ENCODE assay signal across 39 cellular contexts in genomic region chr3:191699546-191699945, GRCh38.
"Had no signal": no experiment of that assay in that cellular context is flagged by ENCODE, and none has a peak within 500 bp of the region (broad histone marks: within the 10 kb centered on the region; RNA-seq: fewer than 3 reads in every experiment).

No MANE protein-coding gene starts in this region.

- H3K9me3 ChIP-seq: ascending aorta, body of pancreas had no signal

- H3K4me3 ChIP-seq: adrenal gland, ascending aorta, body of pancreas, breast epithelium, cardiac muscle cell had no signal

- FAIRE-seq: astrocyte, bronchial epithelial cell, colon had no signal

- H3K4me3 Mint-ChIP-seq: activated naive CD4-positive, alpha-beta T cell treated with anti-CD3 and anti-CD28 coated beads for 36 hours; activated naive CD4-positive, alpha-beta T cell treated with anti-CD3 and anti-CD28 coated beads, Interleukin-2, amount 10 ng/mL, durations not matched to agents 7 days and 5 days; activated naive CD4-positive, alpha-beta T cell treated with anti-CD3 and anti-CD28 coated beads, Interleukin-2, amount 50 U/mL, for 24 hours; activated naive CD8-positive, alpha-beta T cell; activated naive CD8-positive, alpha-beta T cell treated with anti-CD3 and anti-CD28 coated beads for 36 hours; activated naive CD8-positive, alpha-beta T cell treated with anti-CD3 and anti-CD28 coated beads, Interleukin-2, amount 10 ng/mL, durations not matched to agents 7 days and 5 days; activated naive CD8-positive, alpha-beta T cell treated with anti-CD3 and anti-CD28 coated beads, Interleukin-2, amount 50 U/mL, for 24 hours; activated T-cell treated with anti-CD3 and anti-CD28 coated beads, Interleukin-2, amount 50 U/mL, for 4 hours; activated T-cell treated with anti-CD3 and anti-CD28 coated beads, Interleukin-2, amount 50 U/mL, for 72 hours; activated T-helper 1 cell treated with anti-CD3 and anti-CD28 coated beads, Interleukin-12 subunit alpha, Interleukin-12 subunit beta, Interleukin-2, Interleukin-4 antibody, amounts not matched to agents 30 ng/mL and 10 ng/mL and 1 ng/mL, durations not matched to agents 14 hours and 24 hours and 36 hours; activated T-helper 17 cell treated with anti-CD3 and anti-CD28 coated beads, Interleukin-2, amount 50 U/mL, for 72 hours; brain; central memory CD8-positive, alpha-beta T cell had no signal

- H3K4me1 ChIP-seq: adrenal gland, ascending aorta, body of pancreas, breast epithelium had no signal

- H3K27ac Mint-ChIP-seq: activated naive CD4-positive, alpha-beta T cell treated with anti-CD3 and anti-CD28 coated beads for 36 hours; activated naive CD4-positive, alpha-beta T cell treated with anti-CD3 and anti-CD28 coated beads, Interleukin-2, amount 10 ng/mL, durations not matched to agents 7 days and 5 days; activated naive CD4-positive, alpha-beta T cell treated with anti-CD3 and anti-CD28 coated beads, Interleukin-2, amount 50 U/mL, for 24 hours; activated naive CD4-positive, alpha-beta T cell treated with anti-CD3 and anti-CD28 coated beads, Interleukin-2, amount 50 U/mL, for 72 hours; activated naive CD8-positive, alpha-beta T cell; activated naive CD8-positive, alpha-beta T cell treated with anti-CD3 and anti-CD28 coated beads for 36 hours; activated naive CD8-positive, alpha-beta T cell treated with anti-CD3 and anti-CD28 coated beads, Interleukin-2, amount 10 ng/mL, durations not matched to agents 7 days and 5 days; activated naive CD8-positive, alpha-beta T cell treated with anti-CD3 and anti-CD28 coated beads, Interleukin-2, amount 50 U/mL, for 24 hours; activated T-cell treated with anti-CD3 and anti-CD28 coated beads, Interleukin-2, amount 50 U/mL, for 72 hours; activated T-helper 1 cell treated with anti-CD3 and anti-CD28 coated beads, Interleukin-12 subunit alpha, Interleukin-12 subunit beta, Interleukin-2, Interleukin-4 antibody, amounts not matched to agents 30 ng/mL and 10 ng/mL and 1 ng/mL, durations not matched to agents 14 hours and 24 hours and 36 hours; activated T-helper 17 cell treated with anti-CD3 and anti-CD28 coated beads, Interleukin-2, amount 50 U/mL, for 72 hours; activated T-helper 2 cell treated with anti-CD3 and anti-CD28 coated beads, Interferon-gamma antibody, Interleukin-2, Interleukin-4, amounts not matched to agents 10 μg/mL and 5 μg/mL and 100 μg/mL, durations not matched to agents 14 hours and 24 hours and 36 hours; brain had no signal

- H3K27me3 ChIP-seq: adrenal gland, ascending aorta, body of pancreas, brain microvascular endothelial cell, breast epithelium, cardiac muscle cell had no signal

- H3K36me3 ChIP-seq: adrenal gland, ascending aorta, brain microvascular endothelial cell, breast epithelium, cardiac muscle cell had no signal

- H3K4me1 Mint-ChIP-seq: activated naive CD4-positive, alpha-beta T cell treated with anti-CD3 and anti-CD28 coated beads, Interleukin-2, amount 10 ng/mL, durations not matched to agents 7 days and 5 days; activated naive CD4-positive, alpha-beta T cell treated with anti-CD3 and anti-CD28 coated beads, Interleukin-2, amount 50 U/mL, for 24 hours; activated naive CD8-positive, alpha-beta T cell treated with anti-CD3 and anti-CD28 coated beads for 36 hours; activated naive CD8-positive, alpha-beta T cell treated with anti-CD3 and anti-CD28 coated beads, Interleukin-2, amount 10 ng/mL, durations not matched to agents 7 days and 5 days; activated naive CD8-positive, alpha-beta T cell treated with anti-CD3 and anti-CD28 coated beads, Interleukin-2, amount 50 U/mL, for 24 hours; activated T-helper 17 cell treated with anti-CD3 and anti-CD28 coated beads, Interleukin-2, amount 50 U/mL, for 72 hours; central memory CD8-positive, alpha-beta T cell had no signal

- ATAC-seq: activated naive CD4-positive, alpha-beta T cell treated with anti-CD3 and anti-CD28 coated beads, Interleukin-2, amount 50 U/mL, for 72 hours; activated naive CD8-positive, alpha-beta T cell treated with anti-CD3 and anti-CD28 coated beads, Interleukin-2, amount 50 U/mL, for 24 hours; activated T-cell treated with anti-CD3 and anti-CD28 coated beads, Interleukin-2, amount 50 U/mL, for 4 hours; activated T-cell treated with anti-CD3 and anti-CD28 coated beads, Interleukin-2, amount 50 U/mL, for 72 hours; activated T-helper 17 cell treated with anti-CD3 and anti-CD28 coated beads, Interleukin-2, amount 50 U/mL, for 72 hours; body of pancreas had no signal

- H3K27me3 Mint-ChIP-seq: activated naive CD4-positive, alpha-beta T cell treated with anti-CD3 and anti-CD28 coated beads, Interleukin-2, amount 10 ng/mL, durations not matched to agents 7 days and 5 days; activated naive CD4-positive, alpha-beta T cell treated with anti-CD3 and anti-CD28 coated beads, Interleukin-2, amount 50 U/mL, for 24 hours; activated naive CD8-positive, alpha-beta T cell; activated naive CD8-positive, alpha-beta T cell treated with anti-CD3 and anti-CD28 coated beads, Interleukin-2, amount 10 ng/mL, durations not matched to agents 7 days and 5 days; activated naive CD8-positive, alpha-beta T cell treated with anti-CD3 and anti-CD28 coated beads, Interleukin-2, amount 50 U/mL, for 24 hours; activated T-helper 17 cell treated with anti-CD3 and anti-CD28 coated beads, Interleukin-2, amount 50 U/mL, for 72 hours; central memory CD8-positive, alpha-beta T cell had no signal

- DNase-seq: activated effector memory CD4-positive, alpha-beta T cell treated with anti-CD3 and anti-CD28 coated beads, Interleukin-2, amount 50 U/mL, for 16 hours; activated effector memory CD4-positive, alpha-beta T cell treated with Interleukin-2 at 50 U/mL for 16 hours; activated gamma-delta T cell; activated gamma-delta T cell treated with Interleukin-2 at 50 U/mL for 16 hours; activated naive CD4-positive, alpha-beta T cell; activated naive CD4-positive, alpha-beta T cell treated with anti-CD3 and anti-CD28 coated beads for 36 hours; activated naive CD4-positive, alpha-beta T cell treated with anti-CD3 and anti-CD28 coated beads, Interleukin-2, amount 10 ng/mL, durations not matched to agents 7 days and 5 days; activated naive CD4-positive, alpha-beta T cell treated with anti-CD3 and anti-CD28 coated beads, Interleukin-2, amount 50 U/mL, for 16 hours; activated naive CD4-positive, alpha-beta T cell treated with Interleukin-2 at 50 U/mL for 16 hours; activated naive CD8-positive, alpha-beta T cell treated with anti-CD3 and anti-CD28 coated beads for 36 hours; activated naive CD8-positive, alpha-beta T cell treated with anti-CD3 and anti-CD28 coated beads, Interleukin-2, amount 10 ng/mL, durations not matched to agents 7 days and 5 days; activated naive CD8-positive, alpha-beta T cell treated with anti-CD3 and anti-CD28 coated beads, Interleukin-2, amount 50 U/mL, for 24 hours; activated T-cell treated with anti-CD3 and anti-CD28 coated beads, Interleukin-2, amount 50 U/mL, for 4 hours; activated T-cell treated with anti-CD3 and anti-CD28 coated beads, Interleukin-2, amount 50 U/mL, for 48 hours; activated T-cell treated with anti-CD3 and anti-CD28 coated beads, Interleukin-2, amount 50 U/mL, for 72 hours; adrenal gland; amniotic stem cell; amygdala; anterior cingulate cortex; aorta; body of pancreas; brain microvascular endothelial cell; caudate nucleus; central memory CD4-positive, alpha-beta T cell; cerebellar nuclear complex had no signal

- H3K27ac ChIP-seq: adrenal gland, ascending aorta, body of pancreas, brain microvascular endothelial cell, breast epithelium, cardiac muscle cell had no signal

- H3K36me3 Mint-ChIP-seq: activated naive CD4-positive, alpha-beta T cell treated with anti-CD3 and anti-CD28 coated beads, Interleukin-2, amount 10 ng/mL, durations not matched to agents 7 days and 5 days; activated naive CD4-positive, alpha-beta T cell treated with anti-CD3 and anti-CD28 coated beads, Interleukin-2, amount 50 U/mL, for 24 hours; activated naive CD8-positive, alpha-beta T cell; activated naive CD8-positive, alpha-beta T cell treated with anti-CD3 and anti-CD28 coated beads for 36 hours; activated naive CD8-positive, alpha-beta T cell treated with anti-CD3 and anti-CD28 coated beads, Interleukin-2, amount 10 ng/mL, durations not matched to agents 7 days and 5 days; brain had no signal

- H3K9me3 Mint-ChIP-seq: activated naive CD4-positive, alpha-beta T cell treated with anti-CD3 and anti-CD28 coated beads, Interleukin-2, amount 50 U/mL, for 24 hours; activated T-helper 1 cell treated with anti-CD3 and anti-CD28 coated beads, Interleukin-12 subunit alpha, Interleukin-12 subunit beta, Interleukin-2, Interleukin-4 antibody, amounts not matched to agents 30 ng/mL and 10 ng/mL and 1 ng/mL, durations not matched to agents 14 hours and 24 hours and 36 hours; activated T-helper 17 cell treated with anti-CD3 and anti-CD28 coated beads, Interleukin-2, amount 50 U/mL, for 72 hours had no signal
